ENCODE assay signal across 25 cellular contexts in the genomic region with DNA sequence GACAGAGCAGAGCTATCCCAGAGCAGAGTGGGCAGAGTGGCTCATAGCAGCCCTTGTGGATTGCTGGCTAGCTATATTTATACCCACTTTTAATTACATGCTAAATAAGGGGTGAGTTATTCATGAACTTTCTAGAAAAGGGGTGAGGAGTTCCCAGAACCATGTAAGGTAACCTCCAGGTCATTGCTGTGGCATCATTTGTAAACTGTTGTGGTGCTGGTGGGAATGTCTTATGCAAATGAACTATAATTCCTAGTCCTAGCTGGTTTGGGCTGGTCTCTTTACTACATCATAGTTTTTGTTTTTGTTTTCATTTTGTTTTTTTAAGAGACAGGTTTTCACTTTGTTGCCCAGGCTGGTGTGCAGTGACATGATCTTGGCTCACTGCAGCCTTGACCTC.
"Had no signal": no experiment of that assay in that cellular context is flagged by ENCODE, and none has a peak within 500 bp of the region (broad histone marks: within the 10 kb centered on the region; RNA-seq: fewer than 3 reads in every experiment).

No MANE protein-coding gene starts in this region.

- H3K27ac ChIP-seq: Peyer's patch, RWPE1, SJSA1 had no signal

- H3K4me3 ChIP-seq: Peyer's patch, SJSA1 had no signal

- H3K27ac Mint-ChIP-seq: activated B cell treated with CpG ODN at 0.5 μM for 24 hours; activated CD4-positive, alpha-beta memory T cell treated with anti-CD3 and anti-CD28 coated beads for 36 hours; activated CD4-positive, alpha-beta T cell treated with anti-CD3 and anti-CD28 coated beads, Interleukin-2, amount 10 ng/mL, durations not matched to agents 24 days and 14 days; activated naive CD4-positive, alpha-beta T cell treated with anti-CD3 and anti-CD28 coated beads for 36 hours; activated naive CD8-positive, alpha-beta T cell; T-cell had no signal

- H3K9me3 ChIP-seq: Peyer's patch, SJSA1 had no signal

- ATAC-seq: activated T-cell treated with anti-CD3 and anti-CD28 coated beads, Interleukin-2, amount 50 U/mL, for 4 hours; T-cell had no signal

- H3K4me1 Mint-ChIP-seq: activated B cell treated with CpG ODN at 0.5 μM for 24 hours; activated CD4-positive, alpha-beta T cell treated with anti-CD3 and anti-CD28 coated beads, Interleukin-2, amount 10 ng/mL, durations not matched to agents 24 days and 14 days; T-cell had no signal

- H3K9me3 Mint-ChIP-seq: activated B cell treated with CpG ODN at 0.5 μM for 24 hours; activated CD4-positive, alpha-beta memory T cell treated with anti-CD3 and anti-CD28 coated beads for 36 hours; activated CD4-positive, alpha-beta T cell treated with anti-CD3 and anti-CD28 coated beads, Interleukin-2, amount 10 ng/mL, durations not matched to agents 24 days and 14 days; activated naive CD4-positive, alpha-beta T cell treated with anti-CD3 and anti-CD28 coated beads for 36 hours; activated T-cell treated with anti-CD3 and anti-CD28 coated beads, Interleukin-2, amount 50 U/mL, for 4 hours; T-cell had no signal

- H3K36me3 Mint-ChIP-seq: activated CD4-positive, alpha-beta memory T cell treated with anti-CD3 and anti-CD28 coated beads for 36 hours; activated naive CD8-positive, alpha-beta T cell; T-cell had no signal

- H3K27me3 ChIP-seq: Peyer's patch, SJSA1 had no signal

- H3K4me3 Mint-ChIP-seq: activated B cell treated with CpG ODN at 0.5 μM for 24 hours; activated CD4-positive, alpha-beta memory T cell treated with anti-CD3 and anti-CD28 coated beads for 36 hours; activated CD4-positive, alpha-beta T cell treated with anti-CD3 and anti-CD28 coated beads, Interleukin-2, amount 10 ng/mL, durations not matched to agents 24 days and 14 days; activated naive CD4-positive, alpha-beta T cell treated with anti-CD3 and anti-CD28 coated beads for 36 hours; activated naive CD8-positive, alpha-beta T cell; activated T-cell treated with anti-CD3 and anti-CD28 coated beads, Interleukin-2, amount 50 U/mL, for 4 hours; T-cell had no signal

- H3K4me1 ChIP-seq: Peyer's patch had no signal

- DNase-seq: activated B cell treated with CpG ODN at 0.5 μM for 24 hours; activated CD4-positive, alpha-beta memory T cell treated with anti-CD3 and anti-CD28 coated beads for 36 hours; activated CD4-positive, alpha-beta T cell treated with anti-CD3 and anti-CD28 coated beads for 1 hour; activated CD4-positive, alpha-beta T cell treated with anti-CD3 and anti-CD28 coated beads, Interleukin-2, amount 10 ng/mL, durations not matched to agents 24 days and 14 days; activated CD8-positive, alpha-beta memory T cell treated with anti-CD3 and anti-CD28 coated beads for 24 hours; activated effector memory CD4-positive, alpha-beta T cell treated with anti-CD3 and anti-CD28 coated beads, Interleukin-2, amount 50 U/mL, for 16 hours; activated naive CD4-positive, alpha-beta T cell treated with anti-CD3 and anti-CD28 coated beads for 36 hours; activated T-cell treated with anti-CD3 and anti-CD28 coated beads, Interleukin-2, amount 50 U/mL, for 4 hours; central memory CD4-positive, alpha-beta T cell; MM.1S; NCI-H1105; NCI-H1436 treated with DMSO at 0.1 percent for 48 hours; NCI-H187; NCI-H2081; NCI-H510A treated with DMSO at 0.1 percent for 48 hours; NCI-H69; Peyer's patch; SHP77; T-cell; T-helper 2 cell; T1000 had no signal

- H3K36me3 ChIP-seq: Peyer's patch, SJSA1 had no signal

- FAIRE-seq: TTC549 had no signal
